2 cellular contexts compared by ENCODE assay signal in genomic region chr2:61807036-61807757, GRCh38.
TF ChIP-seq lines count a peak whose summit lies in the region.

No MANE protein-coding gene starts in this region.

TF ChIP-seq in A549, 52 proteins besides CTCF, POLR2A, EP300 and RAD21:
- TF ChIP-seq MAFK (IDR thresholded peaks at IDR 0.05; ENCODE audit: partially characterized antibody) (peak; percentile 38), KDM5A (IDR thresholded peaks at IDR 0.05) (no peak)
- TF ChIP-seq, protein P1, sequence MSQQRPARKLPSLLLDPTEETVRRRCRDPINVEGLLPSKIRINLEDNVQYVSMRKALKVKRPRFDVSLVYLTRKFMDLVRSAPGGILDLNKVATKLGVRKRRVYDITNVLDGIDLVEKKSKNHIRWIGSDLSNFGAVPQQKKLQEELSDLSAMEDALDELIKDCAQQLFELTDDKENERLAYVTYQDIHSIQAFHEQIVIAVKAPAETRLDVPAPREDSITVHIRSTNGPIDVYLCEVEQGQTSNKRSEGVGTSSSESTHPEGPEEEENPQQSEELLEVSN (IDR thresholded peaks at IDR 0.05; ENCODE audit: borderline replicate concordance, low read depth), result no peak

TF ChIP-seq in GM12878, 131 proteins besides CTCF, POLR2A, EP300 and RAD21:
- TF ChIP-seq RUNX3 (IDR thresholded peaks at IDR 0.05; ENCODE audit: low read length), result peak; percentile 38
- TF ChIP-seq NFIC (IDR thresholded peaks at IDR 0.05; ENCODE audit: low read depth, low read length), result peak; percentile 81
- 0 out of 2 replicates have a peak, but pooled peaks have one; percentile 37 for TF ChIP-seq TCF7 (IDR thresholded peaks at IDR 0.05; ENCODE audit: borderline replicate concordance)
- TF ChIP-seq MEF2A (IDR thresholded peaks at IDR 0.05; ENCODE audit: insufficient read depth, low read depth, low read length), result peak; percentile 88
- no peak for TF ChIP-seq ZZZ3 (IDR thresholded peaks at IDR 0.05; ENCODE audit: control insufficient read depth, insufficient read length, low read depth)
- no peak for TF ChIP-seq HDGF (IDR thresholded peaks at IDR 0.05)
- TF ChIP-seq CEBPB (IDR thresholded peaks at IDR 0.05; ENCODE audit: borderline replicate concordance in 1 of 2, low read depth in 2 of 2, low read length in 2 of 2), result 0 out of 4 replicates have a peak, but pooled peaks of 1 of the 2 experiments have one; percentile 45
- TF ChIP-seq EED (IDR thresholded peaks at IDR 0.05; ENCODE audit: low read depth), result 0 out of 2 replicates have a peak, but pooled peaks have one; percentile 31
- TF ChIP-seq JUNB (IDR thresholded peaks at IDR 0.05), result peak; percentile 69; the same call in 1 of the 2 replicates
- TF ChIP-seq FOXM1 (IDR thresholded peaks at IDR 0.05; ENCODE audit: low read depth, low read length), result peak; percentile 49; the same call in 1 of the 2 replicates
